Comparison of ENCODE assay signal across 8 cellular contexts in genomic region chr6:35342258-35343091, GRCh38. TPM values are rescaled to one million over a fixed set of nuclear protein-coding genes. Genes with fewer than 3 reads are reported as not detected.
DNase-seq lines count a peak whose midpoint lies in the region; ATAC-seq and TF ChIP-seq lines count a peak whose summit lies in the region.

Gene PPARD (plus strand): TSS chr6:35342558. CDS start chr6:35411088, 68,530 bp downstream.

- no peaks in the 10 kb centered on the region for H3K9me3 Mint-ChIP-seq in activated T-cell treated with anti-CD3 and anti-CD28 coated beads, Interleukin-2, amount 50 U/mL, for 24 hours

- ATAC-seq in GM21717 (IDR thresholded peaks at IDR 0.05; ENCODE audit: unreplicated experiment): peak; percentile 94
- ATAC-seq in esophagus mucosa: peak; percentile 99

- no peaks in the 10 kb centered on the region for H3K9me3 ChIP-seq in PC-9 (ENCODE audit: insufficient read depth, low read depth)

- H3K36me3 ChIP-seq in PC-9 (ENCODE audit: low read depth): no peaks in the 10 kb centered on the region

- H4K20me1 ChIP-seq in PC-9 (ENCODE audit: insufficient read depth): no peaks in the 10 kb centered on the region

- DNase-seq in DMS79 (lab: John Stamatoyannopoulos, UW) (peak; percentile 89), KBM-7 (peak; percentile 95), PC-9 (peak; percentile 91 to 99), myocyte (ENCODE audit: low read depth) (peak; percentile 97)
- DNase-seq in activated T-cell treated with anti-CD3 and anti-CD28 coated beads, Interleukin-2, amount 50 U/mL, for 24 hours: peak; percentile 99
- DNase-seq in stimulated activated CD8-positive, alpha-beta memory T cell treated with anti-CD3 and anti-CD28 coated beads, Interleukin-7, amount 100 ng/mL, for 48 hours (ENCODE audit: extremely low read depth in 1 of 2, low read depth in 1 of 2): peak; percentile 93 to 96

- peak within 1 kb of the TSS; percentile 44; the same call in 1 of the 2 replicates for H2AFZ ChIP-seq in PC-9

- CTCF ChIA-PET in PC-9 (lab: Charles Lee): interaction anchor here (0.5 to 1.8 kb wide), 11 partner anchors 10 to 468 kb away, joined by 3 to 25 read pairs (median 5); partner anchors contain the start of genes FANCE and TEAD3

- H3F3A ChIP-seq in PC-9 (ENCODE audit: insufficient read depth, low read depth): peaks cover 13% of the 10 kb centered on the region; the same call in 1 of the 2 replicates

- H3K27ac Mint-ChIP-seq in activated T-cell treated with anti-CD3 and anti-CD28 coated beads, Interleukin-2, amount 50 U/mL, for 24 hours: peak within 1 kb of the TSS; percentile 98

- peaks cover 41% of the 10 kb centered on the region for H3K36me3 Mint-ChIP-seq in activated T-cell treated with anti-CD3 and anti-CD28 coated beads, Interleukin-2, amount 50 U/mL, for 24 hours (ENCODE audit: low read depth)

- H3K4me1 ChIP-seq in PC-9 (replicated peaks; ENCODE audit: insufficient read depth): peaks cover 25% of the 10 kb centered on the region

- POLR2A ChIA-PET in PC-9 (lab: Charles Lee; ENCODE audit: unreplicated experiment): interaction anchor here (0.5 to 0.6 kb wide), 2 partner anchors 104 to 871 kb away, joined by 6 to 13 read pairs; no protein-coding TSS in a partner anchor

- H3K27me3 Mint-ChIP-seq in activated T-cell treated with anti-CD3 and anti-CD28 coated beads, Interleukin-2, amount 50 U/mL, for 24 hours: no peaks in the 10 kb centered on the region

- peaks cover 26% of the 10 kb centered on the region for H3K79me2 ChIP-seq in PC-9 (ENCODE audit: low read depth)

- H3K4me3 ChIP-seq in PC-9: peak within 1 kb of the TSS; percentile 77

- peak within 1 kb of the TSS; percentile 93 for H3K4me2 ChIP-seq in PC-9

- no TSS peak for BruUV-seq in PC-9 (replicated peaks; lab: Mats Ljungman, UMichigan)

- no peaks in the 10 kb centered on the region for H3K27me3 ChIP-seq in PC-9 (ENCODE audit: insufficient read depth, low read depth)

- intact Hi-C loops in PC-9 (cut with micrococcal nuclease; ENCODE audit: unreplicated experiment): loop anchor here (1.0 kb wide), 6 partner anchors 45 to 395 kb away; partner anchors contain the start of genes ARMC12, DEF6 and RPL10A

- peak within 1 kb of the TSS; percentile 95 for H3K27ac ChIP-seq in PC-9

- in situ Hi-C loops in KBM-7 (cut with MboI; ENCODE audit: low pct_unique_long_range_greater_than_20kb, low sequenced_read_pairs): no loop called here

- H3K4me1 Mint-ChIP-seq in activated T-cell treated with anti-CD3 and anti-CD28 coated beads, Interleukin-2, amount 50 U/mL, for 24 hours (ENCODE audit: low read depth): peaks cover 53% of the 10 kb centered on the region

- peak within 1 kb of the TSS; percentile 96 for H3K4me3 Mint-ChIP-seq in activated T-cell treated with anti-CD3 and anti-CD28 coated beads, Interleukin-2, amount 50 U/mL, for 24 hours

- H3K9me2 ChIP-seq in PC-9 (ENCODE audit: insufficient read depth): no peaks in the 10 kb centered on the region

- TF ChIP-seq CTCF in PC-9 (conservative IDR thresholded peaks at IDR 0.05): peak; percentile 96

RNA-seq across cellular contexts. Expression of gene PPARD, which starts in this region (rescaled TPM):
- total RNA-seq in PC-9 (2021) (18.8 and 24.7 TPM in 2 replicates), esophagus mucosa (38.5 TPM), myocyte (9.4 and 20.0 TPM in 2 replicates)
- polyA plus RNA-seq in myocyte (2012): 34.1 TPM

Comparison
In these comparisons a context has a peak if more than half of its experiments do, and no peak if none do; other contexts are left out.
1. Peak in every context shown above with its lines: DNase-seq, ATAC-seq, H3K4me3 ChIP-seq and H3K27ac ChIP-seq.